23 cellular contexts compared by ENCODE assay signal in genomic region chr10:3658766-3659165, GRCh38.
DNase-seq lines count a peak whose midpoint lies in the region; ATAC-seq and TF ChIP-seq lines count a peak whose summit lies in the region.
"Had no signal": no experiment of that assay in that cellular context is flagged by ENCODE, and none has a peak within 500 bp of the region (broad histone marks: within the 10 kb centered on the region; RNA-seq: fewer than 3 reads in every experiment).

No MANE protein-coding gene starts in this region.

- H3K27ac Mint-ChIP-seq in neural progenitor cell: no peak overlapping the region
- H3K27ac Mint-ChIP-seq: activated CD4-positive, alpha-beta T cell treated with anti-CD3 and anti-CD28 coated beads, Interleukin-2, amount 10 ng/mL, durations not matched to agents 24 days and 14 days; activated naive CD8-positive, alpha-beta T cell treated with anti-CD3 and anti-CD28 coated beads, Interleukin-2, amount 50 U/mL, for 24 hours had no signal

- H3K9me3 ChIP-seq in neural progenitor cell (ENCODE audit: low read depth): no peaks in the 10 kb centered on the region
- H3K9me3 ChIP-seq: BLaER1 had no signal

- intact Hi-C loops in dorsolateral prefrontal cortex (cut with DNase I): no loop called here

- H3K4me3 ChIP-seq in neural progenitor cell (no peak overlapping the region), dorsolateral prefrontal cortex (no peak overlapping the region)
- H3K4me3 ChIP-seq: BLaER1, GM23248, skin epidermis, tibial nerve had no signal

- H3K27ac ChIP-seq in neural progenitor cell: peak overlapping the region; percentile 67
- H3K27ac ChIP-seq in dorsolateral prefrontal cortex: no peak overlapping the region
- H3K27ac ChIP-seq: BLaER1, GM23248, skin epidermis, tibial nerve had no signal

- H3K36me3 Mint-ChIP-seq in neural progenitor cell: no peaks in the 10 kb centered on the region
- H3K36me3 Mint-ChIP-seq: naive B cell had no signal

- H3K4me3 Mint-ChIP-seq in neural progenitor cell: no peak overlapping the region
- H3K4me3 Mint-ChIP-seq: activated CD4-positive, alpha-beta T cell treated with anti-CD3 and anti-CD28 coated beads, Interleukin-2, amount 10 ng/mL, durations not matched to agents 24 days and 14 days; activated naive CD8-positive, alpha-beta T cell treated with anti-CD3 and anti-CD28 coated beads, Interleukin-2, amount 50 U/mL, for 24 hours; activated T-cell treated with anti-CD3 and anti-CD28 coated beads, Interleukin-2, amount 50 U/mL, for 4 hours; naive B cell had no signal

- peak; percentile 9 for DNase-seq in DMS153 treated with DMSO at 0.1 percent for 48 hours (lab: John Stamatoyannopoulos, UW; ENCODE audit: unreplicated experiment)
- DNase-seq in HT-29 (ENCODE audit: low spot score): peak; percentile 44
- peak; percentile 30 for DNase-seq in NCI-H748 treated with DMSO at 0.1 percent for 48 hours (lab: John Stamatoyannopoulos, UW)
- peak; percentile 48 for DNase-seq in neural progenitor cell (ENCODE audit: low spot score)
- no peak for DNase-seq in stimulated activated CD8-positive, alpha-beta memory T cell treated with anti-CD3 and anti-CD28 coated beads, Interleukin-4, amount 100 ng/mL, for 48 hours
- no peak for DNase-seq in dorsolateral prefrontal cortex
- DNase-seq: activated CD4-positive, alpha-beta T cell treated with anti-CD3 and anti-CD28 coated beads, Interleukin-2, amount 10 ng/mL, durations not matched to agents 24 days and 14 days; activated naive CD8-positive, alpha-beta T cell treated with anti-CD3 and anti-CD28 coated beads, Interleukin-2, amount 50 U/mL, for 24 hours; activated T-cell treated with anti-CD3 and anti-CD28 coated beads, Interleukin-2, amount 50 U/mL, for 4 hours; GM23248; hypothalamus; KBM-7; naive B cell; NCI-H1105 treated with DMSO at 0.1 percent for 48 hours; NCI-H524; occipital lobe; SW 1271; T1000 had no signal

- TF ChIP-seq CTCF in neural progenitor cell (IDR thresholded peaks at IDR 0.05): no peak
- no peak for TF ChIP-seq CTCF in dorsolateral prefrontal cortex (IDR thresholded peaks at IDR 0.05 in 54 of 56, conservative IDR thresholded peaks at IDR 0.05 in 2 of 56; ENCODE audit: low read depth in 1 of 56, partially characterized antibody in 56 of 56)

- no peaks in the 10 kb centered on the region for H3K79me2 ChIP-seq in neural progenitor cell (ENCODE audit: low read depth)

- H3K4me2 ChIP-seq in neural progenitor cell: peak overlapping the region; percentile 42
- H3K4me2 ChIP-seq: BLaER1 had no signal

- H3F3A ChIP-seq in neural progenitor cell (ENCODE audit: low read depth): peaks cover 4% of the 10 kb centered on the region

- H3K27me3 Mint-ChIP-seq in neural progenitor cell (ENCODE audit: insufficient read depth, low read depth): no peaks in the 10 kb centered on the region

- H3K36me3 ChIP-seq in neural progenitor cell: no peaks in the 10 kb centered on the region
- H3K36me3 ChIP-seq: BLaER1, tibial nerve had no signal

- no peak for ATAC-seq in GM19452 (IDR thresholded peaks at IDR 0.05; ENCODE audit: unreplicated experiment)
- ATAC-seq: activated naive CD8-positive, alpha-beta T cell treated with anti-CD3 and anti-CD28 coated beads, Interleukin-2, amount 50 U/mL, for 24 hours; activated T-cell treated with anti-CD3 and anti-CD28 coated beads, Interleukin-2, amount 50 U/mL, for 4 hours; left lobe of liver had no signal

- H3K27me3 ChIP-seq in neural progenitor cell: no peaks in the 10 kb centered on the region
- H3K27me3 ChIP-seq in dorsolateral prefrontal cortex: peaks cover 0 to 3% (median 0%) of the 10 kb centered on the region in 45 donors
- H3K27me3 ChIP-seq: BLaER1, tibial nerve had no signal

- peaks cover 25% of the 10 kb centered on the region for H3K4me1 ChIP-seq in neural progenitor cell

- H3K9me3 Mint-ChIP-seq in neural progenitor cell: peaks cover 5% of the 10 kb centered on the region
- H3K9me3 Mint-ChIP-seq: activated naive CD8-positive, alpha-beta T cell treated with anti-CD3 and anti-CD28 coated beads, Interleukin-2, amount 50 U/mL, for 24 hours; activated T-cell treated with anti-CD3 and anti-CD28 coated beads, Interleukin-2, amount 50 U/mL, for 4 hours had no signal

- peak overlapping the region; percentile 57 for H2AFZ ChIP-seq in neural progenitor cell (replicated peaks)
- H2AFZ ChIP-seq: GM23248 had no signal

- H3K9ac ChIP-seq in neural progenitor cell: no peak overlapping the region
- H3K9ac ChIP-seq: BLaER1, GM23248 had no signal

- H3K4me1 Mint-ChIP-seq in neural progenitor cell: peaks cover 16% of the 10 kb centered on the region

- H4K20me1 ChIP-seq in neural progenitor cell (ENCODE audit: low read depth): no peaks in the 10 kb centered on the region
- H4K20me1 ChIP-seq: BLaER1 had no signal

Comparison
In these comparisons a context has a peak if more than half of its experiments do, and no peak if none do; other contexts are left out.
1. DNase-seq: peak in DMS153 treated with DMSO at 0.1 percent for 48 hours (single experiment), HT-29 (single experiment), NCI-H748 treated with DMSO at 0.1 percent for 48 hours (single experiment) and neural progenitor cell (single experiment); none in stimulated activated CD8-positive, alpha-beta memory T cell treated with anti-CD3 and anti-CD28 coated beads, Interleukin-4, amount 100 ng/mL, for 48 hours (single experiment) and dorsolateral prefrontal cortex (0 of 10).